In the genomic region with DNA sequence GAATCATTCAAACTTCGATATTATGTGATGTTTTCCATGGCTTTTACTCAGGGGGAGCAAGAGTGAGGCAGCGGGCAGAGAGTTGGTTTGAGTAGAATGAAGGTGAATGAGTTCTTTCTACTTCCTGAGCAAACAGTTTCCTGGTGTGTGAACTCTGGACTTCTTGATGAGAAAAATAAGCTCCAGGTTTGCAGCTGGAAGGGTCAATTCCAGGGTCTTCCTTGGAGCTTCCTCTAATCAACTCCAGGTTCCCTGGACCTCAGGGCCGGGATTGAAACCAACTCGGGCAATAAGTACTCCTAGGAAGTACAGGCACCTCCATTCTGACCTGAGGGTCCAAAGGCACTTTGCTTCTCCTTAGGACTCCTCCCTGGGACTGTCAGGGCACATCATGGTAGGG, we compare ENCODE assay signal across 27 cellular contexts.
"Had no signal": no experiment of that assay in that cellular context is flagged by ENCODE, and none has a peak within 500 bp of the region (broad histone marks: within the 10 kb centered on the region; RNA-seq: fewer than 3 reads in every experiment).

No MANE protein-coding gene starts in this region.

- H3K36me3 ChIP-seq: stomach, suprapubic skin, thoracic aorta, thyroid gland, tibial artery, tibial nerve, transverse colon, upper lobe of left lung, upper lobe of right lung, uterus, vagina had no signal

- DNase-seq: stimulated activated CD4-positive, alpha-beta T cell treated with anti-CD3 and anti-CD28 coated beads, Interleukin-2, amount 100 ng/mL, for 48 hours; stimulated activated CD4-positive, alpha-beta T cell treated with anti-CD3 and anti-CD28 coated beads, Interleukin-4, amount 100 ng/mL, for 1 hour; stimulated activated CD4-positive, alpha-beta T cell treated with anti-CD3 and anti-CD28 coated beads, Interleukin-4, amount 100 ng/mL, for 24 hours; stimulated activated CD4-positive, alpha-beta T cell treated with anti-CD3 and anti-CD28 coated beads, Interleukin-4, amount 100 ng/mL, for 4 hours; stimulated activated CD8-positive, alpha-beta memory T cell treated with anti-CD3 and anti-CD28 coated beads, Interleukin-4, amount 100 ng/mL, for 48 hours; stimulated activated naive B cell treated with anti-CD40 and anti-IgM and Interleukin-4, amounts not matched to agents 10 μg/mL and 1 μg/mL and 100 μg/mL, for 72 hours; stimulated activated naive CD4-positive, alpha-beta T cell; stimulated activated naive CD4-positive, alpha-beta T cell treated with Interleukin-2 at 50 U/mL for 16 hours; stimulated activated naive CD8-positive, alpha-beta T cell treated with anti-CD3 and anti-CD28 coated beads, Interleukin-15, amount 100 ng/mL, for 72 hours; stimulated activated naive CD8-positive, alpha-beta T cell treated with anti-CD3 and anti-CD28 coated beads, Interleukin-15, Interleukin-2, amounts not matched to agents 100 U/mL and 50 U/mL, for 24 hours; stomach; substantia nigra; testis; thyroid gland; tibial artery; transverse colon; trophoblast cell; upper lobe of left lung; upper lobe of right lung; uterus had no signal

- H3K27ac ChIP-seq: stomach, suprapubic skin, testis, thoracic aorta, thyroid gland, tibial artery, tibial nerve, transverse colon, upper lobe of left lung, upper lobe of right lung, uterus, vagina had no signal

- FAIRE-seq: urothelium cell line had no signal

- H3K4me3 ChIP-seq: stomach, suprapubic skin, testis, thoracic aorta, thyroid gland, tibial artery, tibial nerve, transverse colon, upper lobe of left lung, upper lobe of right lung, uterus, vagina had no signal

- H3K27me3 ChIP-seq: suprapubic skin, testis, thyroid gland, tibial artery, tibial nerve, transverse colon, upper lobe of left lung, upper lobe of right lung, uterus, vagina had no signal

- H3K4me1 ChIP-seq: stomach, suprapubic skin, testis, thyroid gland, tibial artery, tibial nerve, transverse colon, upper lobe of left lung, upper lobe of right lung, uterus, vagina had no signal

- ATAC-seq: stimulated activated effector memory CD8-positive, alpha-beta T cell treated with anti-CD3 and anti-CD28 coated beads, Interleukin-12 subunit alpha, Interleukin-12 subunit beta, amount 100 ng/mL, for 72 hours; stimulated activated memory B cell treated with anti-CD40 and anti-IgM and Interleukin-4, amounts not matched to agents 10 μg/mL and 1 μg/mL and 100 μg/mL, for 72 hours; stimulated activated naive B cell treated with anti-CD40 and anti-IgM and Interleukin-4, amounts not matched to agents 10 μg/mL and 1 μg/mL and 100 μg/mL, for 72 hours; stimulated activated naive CD8-positive, alpha-beta T cell treated with anti-CD3 and anti-CD28 coated beads, Interleukin-15, amount 100 ng/mL, for 72 hours; stimulated activated naive CD8-positive, alpha-beta T cell treated with anti-CD3 and anti-CD28 coated beads, Interleukin-15, Interleukin-2, amounts not matched to agents 100 U/mL and 50 U/mL, for 24 hours; upper lobe of right lung had no signal

- H3K9me3 ChIP-seq: stomach, suprapubic skin, testis, thoracic aorta, thyroid gland, tibial artery, tibial nerve, transverse colon, upper lobe of left lung, upper lobe of right lung, uterus, vagina had no signal
